ENCODE assay signal across 25 cellular contexts in genomic region chr2:15506231-15506819, GRCh38. TPM values are rescaled to one million over a fixed set of nuclear protein-coding genes. Genes with fewer than 3 reads are reported as not detected.
DNase-seq lines count a peak whose midpoint lies in the region; ATAC-seq and TF ChIP-seq lines count a peak whose summit lies in the region.
"Had no signal": no experiment of that assay in that cellular context is flagged by ENCODE, and none has a peak within 500 bp of the region (broad histone marks: within the 10 kb centered on the region; RNA-seq: fewer than 3 reads in every experiment).

No MANE protein-coding gene starts in this region.

- no peaks in the 10 kb centered on the region for H3K9me3 Mint-ChIP-seq in chondrocyte (ENCODE audit: low read depth)
- H3K9me3 Mint-ChIP-seq: nephron had no signal

- DNase-seq in EH (ENCODE audit: low read depth) (peak; percentile 11), SK-N-DZ (ENCODE audit: low spot score) (peak; percentile 89), chondrocyte (ENCODE audit: low spot score) (no peak), osteoblast (ENCODE audit: insufficient read length, low spot score, missing footprints) (no peak)
- DNase-seq: activated CD8-positive, alpha-beta memory T cell treated with anti-CD3 and anti-CD28 coated beads, Interleukin-2, amount 50 U/mL, for 4 hours; activated effector memory CD4-positive, alpha-beta T cell treated with Interleukin-2 at 50 U/mL for 16 hours; adrenal gland; DND-41; effector memory CD4-positive, alpha-beta T cell; H7; head of caudate nucleus; midbrain; NCI-H1436 treated with DMSO at 0.1 percent for 48 hours; NCI-H748 treated with DMSO at 0.1 percent for 48 hours; stimulated activated naive CD4-positive, alpha-beta T cell treated with Interleukin-2 at 50 U/mL for 16 hours; T-helper 1 cell; tibial artery had no signal

- H3K27me3 Mint-ChIP-seq in chondrocyte (ENCODE audit: low read depth): no peaks in the 10 kb centered on the region

- H3K79me2 ChIP-seq in osteoblast (ENCODE audit: insufficient read depth, low read length): peaks cover 7% of the 10 kb centered on the region

- H3K9me3 ChIP-seq in osteoblast (ENCODE audit: low read depth, low read length): no peaks in the 10 kb centered on the region
- H3K9me3 ChIP-seq: adrenal gland, esophagus muscularis mucosa, prostate gland, tibial artery had no signal

- peak overlapping the region; percentile 15 for H3K4me2 ChIP-seq in osteoblast (ENCODE audit: insufficient read depth, low read length)

- H3K27ac Mint-ChIP-seq in chondrocyte (ENCODE audit: unreplicated experiment): peak overlapping the region; percentile 82

- H3K4me3 ChIP-seq in osteoblast (ENCODE audit: insufficient read depth, low read length): no peak overlapping the region
- H3K4me3 ChIP-seq: adrenal gland, esophagus muscularis mucosa, prostate gland, skin epidermis, tibial artery had no signal

- TF ChIP-seq CTCF in chondrocyte (IDR thresholded peaks at IDR 0.05) (no peak), osteoblast (IDR thresholded peaks at IDR 0.05; ENCODE audit: extremely low read depth, low read depth, low read length) (no peak)

- peaks cover 9% of the 10 kb centered on the region for H3K4me1 ChIP-seq in osteoblast (ENCODE audit: insufficient read depth, low read length)
- H3K4me1 ChIP-seq: esophagus muscularis mucosa, prostate gland, tibial artery had no signal

- no peaks in the 10 kb centered on the region for H4K20me1 ChIP-seq in osteoblast (ENCODE audit: insufficient read depth, low read length)

- no peaks in the 10 kb centered on the region for H3K27me3 ChIP-seq in osteoblast (ENCODE audit: insufficient read depth, low read length)
- H3K27me3 ChIP-seq: adrenal gland, esophagus muscularis mucosa, tibial artery had no signal

- no peak overlapping the region for H2AFZ ChIP-seq in osteoblast (ENCODE audit: low read length)

- peaks cover 24% of the 10 kb centered on the region for H3K4me1 Mint-ChIP-seq in chondrocyte (ENCODE audit: low read depth)
- H3K4me1 Mint-ChIP-seq: nephron had no signal

- peaks cover 14% of the 10 kb centered on the region for H3K36me3 Mint-ChIP-seq in chondrocyte (ENCODE audit: low read depth)

- peaks cover 33% of the 10 kb centered on the region for H3K36me3 ChIP-seq in osteoblast (ENCODE audit: insufficient read depth, low read length)
- H3K36me3 ChIP-seq: prostate gland had no signal

- peak overlapping the region; percentile 7 for H3K4me3 Mint-ChIP-seq in chondrocyte (ENCODE audit: unreplicated experiment)
- H3K4me3 Mint-ChIP-seq: nephron had no signal

- ATAC-seq in HG03045 (IDR thresholded peaks at IDR 0.05; ENCODE audit: unreplicated experiment): no peak
- ATAC-seq in GM18498 (IDR thresholded peaks at IDR 0.05; ENCODE audit: unreplicated experiment): no peak
- no peak for ATAC-seq in HG03095 (IDR thresholded peaks at IDR 0.05; ENCODE audit: unreplicated experiment)
- ATAC-seq: Right ventricle myocardium inferior had no signal

- H3K27ac ChIP-seq in osteoblast (ENCODE audit: low read depth, low read length): peak overlapping the region; percentile 6
- H3K27ac ChIP-seq: esophagus muscularis mucosa, prostate gland, skin epidermis, tibial artery had no signal

RNA-seq across cellular contexts. Expression of gene NBAS, which starts 54.8 kb away (rescaled TPM):
- polyA plus RNA-seq in SK-N-DZ (2014; cell fraction: cytosol; rRNA removed): 171 and 202 TPM in 2 replicates
- 123 and 132 TPM in 2 replicates for polyA plus RNA-seq in SK-N-DZ (2014; cell fraction: nucleus; rRNA removed)
- total RNA-seq in chondrocyte (42.6 to 66.5 TPM (median 47.6 TPM) in 3 replicates), osteoblast (98.1 and 102 TPM in 2 replicates)

Comparison
In these comparisons a context has a peak if more than half of its experiments do, and no peak if none do; other contexts are left out.
1. DNase-seq: peak in EH (single experiment) and SK-N-DZ (single experiment); none in chondrocyte (single experiment) and osteoblast (single experiment).